ENCODE assay signal across 16 cellular contexts in genomic region chr3:38565339-38566214, GRCh38.
DNase-seq lines count a peak whose midpoint lies in the region; ATAC-seq and TF ChIP-seq lines count a peak whose summit lies in the region.
"Had no signal": no experiment of that assay in that cellular context is flagged by ENCODE, and none has a peak within 500 bp of the region (broad histone marks: within the 10 kb centered on the region; RNA-seq: fewer than 3 reads in every experiment).

No MANE protein-coding gene starts in this region.

- no peaks in the 10 kb centered on the region for H3K27me3 Mint-ChIP-seq in stimulated activated naive CD8-positive, alpha-beta T cell treated with anti-CD3 and anti-CD28 coated beads, Interleukin-15, amount 100 ng/mL, for 72 hours
- no peaks in the 10 kb centered on the region for H3K27me3 Mint-ChIP-seq in neural crest cell (ENCODE audit: low read depth)

- no peaks in the 10 kb centered on the region for H3K36me3 Mint-ChIP-seq in neural crest cell (ENCODE audit: low read depth)

- ATAC-seq in stimulated activated naive CD8-positive, alpha-beta T cell treated with anti-CD3 and anti-CD28 coated beads, Interleukin-15, amount 100 ng/mL, for 72 hours = peak; percentile 12
- no peak for ATAC-seq in stimulated activated naive CD8-positive, alpha-beta T cell treated with anti-CD3 and anti-CD28 coated beads, Interleukin-15, Interleukin-2, amounts not matched to agents 100 U/mL and 50 U/mL, for 24 hours
- ATAC-seq in upper lobe of right lung = no peak

- no peaks in the 10 kb centered on the region for H3K27me3 ChIP-seq in upper lobe of right lung
- H3K27me3 ChIP-seq: BLaER1 treated with 17β-estradiol and CSF1 and Interleukin-3, amounts not matched to agents 10 nM and 100 nM had no signal

- no peaks in the 10 kb centered on the region for H3K4me1 ChIP-seq in upper lobe of right lung

- H3K4me3 ChIP-seq in upper lobe of right lung = no peak overlapping the region
- H3K4me3 ChIP-seq: BLaER1 treated with 17β-estradiol and CSF1 and Interleukin-3, amounts not matched to agents 10 nM and 100 nM had no signal

- TF ChIP-seq CTCF in neural crest cell (conservative IDR thresholded peaks at IDR 0.05) = no peak
- TF ChIP-seq CTCF in upper lobe of right lung (IDR thresholded peaks at IDR 0.05) = no peak

- H3K9me3 ChIP-seq in upper lobe of right lung = no peaks in the 10 kb centered on the region
- H3K9me3 ChIP-seq: BLaER1 treated with 17β-estradiol and CSF1 and Interleukin-3, amounts not matched to agents 10 nM and 100 nM had no signal

- no peak overlapping the region for H3K4me3 Mint-ChIP-seq in stimulated activated naive CD8-positive, alpha-beta T cell treated with anti-CD3 and anti-CD28 coated beads, Interleukin-15, amount 100 ng/mL, for 72 hours
- no peak overlapping the region for H3K4me3 Mint-ChIP-seq in neural crest cell

- DNase-seq in activated CD4-positive, CD25-positive, alpha-beta regulatory T cell treated with anti-CD3 and anti-CD28 coated beads, Interleukin-2, amount 50 U/mL, for 72 hours = peak; percentile 21
- no peak for DNase-seq in activated CD4-positive, CD25-positive, alpha-beta regulatory T cell (lab: John Stamatoyannopoulos, UW)
- DNase-seq in stimulated activated naive CD8-positive, alpha-beta T cell treated with anti-CD3 and anti-CD28 coated beads, Interleukin-15, amount 100 ng/mL, for 72 hours = no peak
- DNase-seq in stimulated activated naive CD8-positive, alpha-beta T cell treated with anti-CD3 and anti-CD28 coated beads, Interleukin-15, Interleukin-2, amounts not matched to agents 100 U/mL and 50 U/mL, for 24 hours = no peak
- DNase-seq in neural crest cell (ENCODE audit: low read depth, low spot score) = no peak
- DNase-seq in upper lobe of right lung = peak; percentile 41
- no peak for DNase-seq in GM19238 (ENCODE audit: insufficient read length, low spot score)
- no peak for DNase-seq in DMS79 (lab: John Stamatoyannopoulos, UW)
- DNase-seq: DMS 273 treated with DMSO at 0.1 percent for 48 hours, H7, Kasumi-1, NCI-H1417, NCI-H1930, NCI-H2171 treated with DMSO at 0.1 percent for 48 hours had no signal

- H3K27ac ChIP-seq in upper lobe of right lung = no peak overlapping the region
- H3K27ac ChIP-seq: 22Rv1; BLaER1 treated with 17β-estradiol and CSF1 and Interleukin-3, amounts not matched to agents 10 nM and 100 nM had no signal

- H3K36me3 ChIP-seq in upper lobe of right lung = no peaks in the 10 kb centered on the region
- H3K36me3 ChIP-seq: BLaER1 treated with 17β-estradiol and CSF1 and Interleukin-3, amounts not matched to agents 10 nM and 100 nM had no signal

- H3K4me1 Mint-ChIP-seq in stimulated activated naive CD8-positive, alpha-beta T cell treated with anti-CD3 and anti-CD28 coated beads, Interleukin-15, amount 100 ng/mL, for 72 hours = no peaks in the 10 kb centered on the region
- no peaks in the 10 kb centered on the region for H3K4me1 Mint-ChIP-seq in neural crest cell

- intact Hi-C loops in upper lobe of right lung (cut with DNase I) = no loop called here

- H3K9me3 Mint-ChIP-seq in stimulated activated naive CD8-positive, alpha-beta T cell treated with anti-CD3 and anti-CD28 coated beads, Interleukin-15, amount 100 ng/mL, for 72 hours = no peaks in the 10 kb centered on the region
- no peaks in the 10 kb centered on the region for H3K9me3 Mint-ChIP-seq in neural crest cell

- no peak overlapping the region for H3K27ac Mint-ChIP-seq in stimulated activated naive CD8-positive, alpha-beta T cell treated with anti-CD3 and anti-CD28 coated beads, Interleukin-15, amount 100 ng/mL, for 72 hours
- peak overlapping the region; percentile 71 for H3K27ac Mint-ChIP-seq in neural crest cell (ENCODE audit: unreplicated experiment)

Comparison
In these comparisons a context has a peak if more than half of its experiments do, and no peak if none do; other contexts are left out.
1. DNase-seq: peak in activated CD4-positive, CD25-positive, alpha-beta regulatory T cell treated with anti-CD3 and anti-CD28 coated beads, Interleukin-2, amount 50 U/mL, for 72 hours (single experiment) and upper lobe of right lung (single experiment); none in activated CD4-positive, CD25-positive, alpha-beta regulatory T cell (0 of 4), stimulated activated naive CD8-positive, alpha-beta T cell treated with anti-CD3 and anti-CD28 coated beads, Interleukin-15, amount 100 ng/mL, for 72 hours (0 of 2), stimulated activated naive CD8-positive, alpha-beta T cell treated with anti-CD3 and anti-CD28 coated beads, Interleukin-15, Interleukin-2, amounts not matched to agents 100 U/mL and 50 U/mL, for 24 hours (single experiment), neural crest cell (single experiment), GM19238 (single experiment) and DMS79 (single experiment).